In genomic region chr3:44661189-44661588, GRCh38 we compare ENCODE assay signal across 1 cellular context.
TF ChIP-seq lines count a peak whose summit lies in the region.

No MANE protein-coding gene starts in this region.

TF ChIP-seq in HepG2, 621 proteins besides CTCF, POLR2A, EP300 and RAD21:
- TF ChIP-seq SPEN (CRISPR knock-in tag; IDR thresholded peaks at IDR 0.05; ENCODE audit: low read depth) = no peak
- TF ChIP-seq ZNF629 (CRISPR knock-in tag; conservative IDR thresholded peaks at IDR 0.05) = 0 out of 2 replicates have a peak, but pooled peaks have one; percentile 53
TF ChIP-seq in HepG2: peak in this region for 1.
